9 cellular contexts compared by ENCODE assay signal in genomic region chr6:15770347-15771143, GRCh38.
DNase-seq lines count a peak whose midpoint lies in the region; ATAC-seq and TF ChIP-seq lines count a peak whose summit lies in the region.
"Had no signal": no experiment of that assay in that cellular context is flagged by ENCODE, and none has a peak within 500 bp of the region (broad histone marks: within the 10 kb centered on the region; RNA-seq: fewer than 3 reads in every experiment).

No MANE protein-coding gene starts in this region.

- H3K4me1 ChIP-seq in GM23338 (ENCODE audit: insufficient read depth) (no peaks in the 10 kb centered on the region), upper lobe of left lung (no peaks in the 10 kb centered on the region), breast epithelium (no peaks in the 10 kb centered on the region)

- H3K27me3 ChIP-seq in GM23338 (ENCODE audit: insufficient read depth) = no peaks in the 10 kb centered on the region
- H3K27me3 ChIP-seq in upper lobe of left lung = no peaks in the 10 kb centered on the region
- no peaks in the 10 kb centered on the region for H3K27me3 ChIP-seq in breast epithelium

- TF ChIP-seq POLR2A in upper lobe of left lung (IDR thresholded peaks at IDR 0.05) = no peak
- no peak for TF ChIP-seq POLR2A in breast epithelium (IDR thresholded peaks at IDR 0.05)

- H3K4me3 Mint-ChIP-seq in GM23338 = no peak overlapping the region

- H3K36me3 ChIP-seq in GM23338 (ENCODE audit: insufficient read depth) (no peaks in the 10 kb centered on the region), upper lobe of left lung (no peaks in the 10 kb centered on the region), breast epithelium (no peaks in the 10 kb centered on the region)

- peaks cover 3% of the 10 kb centered on the region; the same call in 1 of the 2 replicates for H3K9me2 ChIP-seq in GM23338 (ENCODE audit: insufficient read depth)

- 81 to 84% methylated on average over 4 of the region's 4 CpGs for WGBS in upper lobe of left lung, 2 donors

- H3K9me3 ChIP-seq in upper lobe of left lung = no peaks in the 10 kb centered on the region
- no peaks in the 10 kb centered on the region for H3K9me3 ChIP-seq in breast epithelium

- H2AFZ ChIP-seq in GM23338 = peak overlapping the region; percentile 52; the same call in 1 of the 2 replicates

- intact Hi-C loops in breast epithelium (cut with DNase I; ENCODE audit: low total_unique reads) = no loop called here

- TF ChIP-seq EP300 in upper lobe of left lung (IDR thresholded peaks at IDR 0.05) = no peak

- H3K36me3 Mint-ChIP-seq in GM23338 (ENCODE audit: low read depth) = no peaks in the 10 kb centered on the region

- no peak for DNase-seq in GM23338 (ENCODE audit: low spot score)
- DNase-seq in MV-4-11 (lab: John Stamatoyannopoulos, UW) = peak; percentile 69
- DNase-seq in kidney glomerular epithelial cell (lab: John Stamatoyannopoulos, UW) = peak; percentile 10
- DNase-seq in upper lobe of left lung = no peak
- DNase-seq in hepatic stellate cell (ENCODE audit: low spot score) = no peak
- DNase-seq in NCI-H2081 treated with DMSO at 0.1 percent for 48 hours (lab: John Stamatoyannopoulos, UW) = no peak
- no peak for DNase-seq in breast epithelium (ENCODE audit: low spot score in 2 of 2)

- no peak overlapping the region for H3K27ac Mint-ChIP-seq in GM23338

- no peaks in the 10 kb centered on the region for H3K79me2 ChIP-seq in GM23338 (replicated peaks; ENCODE audit: insufficient read depth)

- peaks cover 2% of the 10 kb centered on the region for H3K27me3 Mint-ChIP-seq in GM23338 (ENCODE audit: insufficient read depth, low read depth, poor library complexity)

- no peak overlapping the region for H3K4me3 ChIP-seq in GM23338
- no peak overlapping the region for H3K4me3 ChIP-seq in upper lobe of left lung
- H3K4me3 ChIP-seq in breast epithelium = no peak overlapping the region

- no peak overlapping the region for H3K4me2 ChIP-seq in GM23338

- H3K9me3 Mint-ChIP-seq in GM23338 = no peaks in the 10 kb centered on the region

- no peaks in the 10 kb centered on the region for H3F3A ChIP-seq in GM23338 (replicated peaks; ENCODE audit: low read depth)

- H3K27ac ChIP-seq in GM23338 (ENCODE audit: low read depth) = no peak overlapping the region
- H3K27ac ChIP-seq in upper lobe of left lung = no peak overlapping the region
- H3K27ac ChIP-seq in breast epithelium = no peak overlapping the region

- H3K4me1 Mint-ChIP-seq in GM23338 = no peaks in the 10 kb centered on the region

- ATAC-seq in GM18867 (IDR thresholded peaks at IDR 0.05; ENCODE audit: unreplicated experiment) = peak; percentile 82
- no peak for ATAC-seq in GM23338
- ATAC-seq in upper lobe of left lung (ENCODE audit: low FRiP score in 2 of 2) = no peak
- ATAC-seq: left lobe of liver had no signal

- TF ChIP-seq CTCF in GM23338 (conservative IDR thresholded peaks at IDR 0.05; ENCODE audit: low read depth in 2 of 2) (0 out of 4 replicates have a peak, but pooled peaks of 1 of the 2 experiments have one; percentile 12), upper lobe of left lung (IDR thresholded peaks at IDR 0.05) (no peak), breast epithelium (IDR thresholded peaks at IDR 0.05) (no peak)

- no peaks in the 10 kb centered on the region for H4K20me1 ChIP-seq in GM23338 (replicated peaks; ENCODE audit: insufficient read depth)

TF ChIP-seq in GM23338, 12 proteins besides CTCF, POLR2A, EP300 and RAD21 (continues in another document):
- TF ChIP-seq EZH2 (IDR thresholded peaks at IDR 0.05; ENCODE audit: low read depth, unreplicated experiment) (no peak), JUNB (IDR thresholded peaks at IDR 0.05; ENCODE audit: unreplicated experiment) (no peak), NANOG (IDR thresholded peaks at IDR 0.05; ENCODE audit: borderline replicate concordance) (no peak), REST (IDR thresholded peaks at IDR 0.05; ENCODE audit: unreplicated experiment) (no peak), ETS1 (IDR thresholded peaks at IDR 0.05) (no peak), EZH2phosphoT487 (IDR thresholded peaks at IDR 0.05; ENCODE audit: unreplicated experiment) (no peak), ZNF114 (CRISPR knock-in tag; IDR thresholded peaks at IDR 0.05) (no peak), STAT1 (IDR thresholded peaks at IDR 0.05; ENCODE audit: unreplicated experiment) (no peak), CREB1 (CRISPR knock-in tag; IDR thresholded peaks at IDR 0.05; ENCODE audit: low read depth) (no peak), POLR2AphosphoS5 (IDR thresholded peaks at IDR 0.05; ENCODE audit: low read depth) (no peak)

Comparison
In these comparisons a context has a peak if more than half of its experiments do, and no peak if none do; other contexts are left out.
1. DNase-seq: peak in MV-4-11 (single experiment) and kidney glomerular epithelial cell (single experiment); none in GM23338 (single experiment), upper lobe of left lung (0 of 2), hepatic stellate cell (single experiment), NCI-H2081 treated with DMSO at 0.1 percent for 48 hours (single experiment) and breast epithelium (0 of 2).